In genomic region chr5:1568201-1568979, GRCh38 we compare ENCODE assay signal across 10 cellular contexts. TPM values are rescaled to one million over a fixed set of nuclear protein-coding genes. Genes with fewer than 3 reads are reported as not detected.
DNase-seq lines count a peak whose midpoint lies in the region; ATAC-seq lines count a peak whose summit lies in the region.
"Had no signal": no experiment of that assay in that cellular context is flagged by ENCODE, and none has a peak within 500 bp of the region (broad histone marks: within the 10 kb centered on the region; RNA-seq: fewer than 3 reads in every experiment).

No MANE protein-coding gene starts in this region.

- peak; percentile 86 for ATAC-seq in Right ventricle myocardium inferior
- peak; percentile 85 for ATAC-seq in aorta (ENCODE audit: low FRiP score)
- no peak for ATAC-seq in T-cell (replicated peaks in 1 of 4)
- ATAC-seq in GM18867 (IDR thresholded peaks at IDR 0.05; ENCODE audit: unreplicated experiment) = no peak

- no peaks in the 10 kb centered on the region for H3K27me3 ChIP-seq in aorta (ENCODE audit: control insufficient read depth in 1 of 2, insufficient read depth in 2 of 2, low read length in 1 of 2)

- peaks cover 0 to under 1% of the 10 kb centered on the region in 2 donors for H3K27me3 Mint-ChIP-seq in T-cell

- H3K9me3 ChIP-seq in mesodermal cell (ENCODE audit: control insufficient read depth, low read length) (peaks cover 10% of the 10 kb centered on the region), aorta (ENCODE audit: control insufficient read depth, low read length) (no peaks in the 10 kb centered on the region)

- POLR2A ChIA-PET in T-cell (lab: Charles Lee) = no interaction called here

- DNase-seq in Right ventricle myocardium inferior (ENCODE audit: missing footprints) (no peak), cardiac septum (ENCODE audit: low spot score) (no peak), dermis microvascular lymphatic vessel endothelial cell (ENCODE audit: low read depth in 2 of 2) (peak; percentile 82 to 96), aorta (peak in 1 of 2 donors; percentile 75), GF-D8 (lab: John Stamatoyannopoulos, UW) (no peak), T-cell (no peak)
- DNase-seq: NCI-H1694 had no signal

- H3K36me3 Mint-ChIP-seq in T-cell = peaks cover 15% of the 10 kb centered on the region

- intact Hi-C loops in Right ventricle myocardium inferior (cut with DNase I) = no loop called here
- intact Hi-C loops in cardiac septum (cut with DNase I) = no loop called here
- intact Hi-C loops in aorta (cut with DNase I) = no loop called here

- WGBS in mesodermal cell (ENCODE audit: insufficient coverage in 2 of 2), 2 experiments = 81 to 86% methylated on average over 10 of the region's 12 CpGs
- whole genome bisulfite sequencing in aorta, 2 donors = 17 to 18% methylated on average over 12 of the region's 12 CpGs

- H3K27ac Mint-ChIP-seq in T-cell = peak overlapping the region in 1 of 2 donors; percentile 39

- H3K27ac ChIP-seq in mesodermal cell (ENCODE audit: low read depth, low read length, severe bottlenecking) = peak overlapping the region; percentile 73
- peak overlapping the region in 1 of 2 donors; percentile 49 for H3K27ac ChIP-seq in aorta (ENCODE audit: low read depth in 1 of 2, low read length in 2 of 2)
- H3K27ac ChIP-seq: C4-2B had no signal

- no peaks in the 10 kb centered on the region for H3K4me1 Mint-ChIP-seq in T-cell

- H3K36me3 ChIP-seq in mesodermal cell (ENCODE audit: control insufficient read depth, insufficient read depth, low read length) (peaks cover 27% of the 10 kb centered on the region), aorta (ENCODE audit: control insufficient read depth in 1 of 2, insufficient read depth in 2 of 2, low read length in 1 of 2) (peaks cover 0 to 2% of the 10 kb centered on the region in 2 donors)

- no peak overlapping the region for H3K4me3 Mint-ChIP-seq in T-cell

- H3K4me1 ChIP-seq in mesodermal cell (ENCODE audit: control insufficient read depth, insufficient read depth, low read length, poor library complexity, severe bottlenecking) (peaks cover 19% of the 10 kb centered on the region), aorta (ENCODE audit: control insufficient read depth in 1 of 2, insufficient read depth in 2 of 2, low read length in 2 of 2) (no peaks in the 10 kb centered on the region)

- CTCF ChIA-PET in T-cell (lab: Charles Lee) = no interaction called here

- H3K9me3 Mint-ChIP-seq in T-cell = no peaks in the 10 kb centered on the region

- no peak overlapping the region for H3K4me3 ChIP-seq in mesodermal cell (ENCODE audit: extremely low read depth, insufficient read depth, low read length, poor library complexity, severe bottlenecking)
- H3K4me3 ChIP-seq in aorta (ENCODE audit: low read length in 2 of 2) = no peak overlapping the region

RNA-seq across cellular contexts. Expression of gene LPCAT1, which starts 44.6 kb away (rescaled TPM):
- 13.4 TPM for total RNA-seq in Right ventricle myocardium inferior
- 14.7 TPM for total RNA-seq in cardiac septum
- total RNA-seq in dermis microvascular lymphatic vessel endothelial cell = 18.7 and 26.3 TPM in 2 replicates
- 60.5 TPM for polyA plus RNA-seq in mesodermal cell (2013, experiment 1 of 2)
- polyA plus RNA-seq in mesodermal cell (2013, experiment 2 of 2) = 52.3 TPM
- 10 to 100 TPM; 38.7 to 68.7 TPM for total RNA-seq in aorta
- polyA plus RNA-seq in aorta = 10 to 100 TPM in 1 of 2 donors, 1 to 10 TPM in 1; 6.4 to 34.2 TPM
- total RNA-seq in T-cell = 10 to 100 TPM; 27.9 to 57.7 (median 50.3) TPM

Comparison
In these comparisons a context has a peak if more than half of its experiments do, and no peak if none do; other contexts are left out.
1. ATAC-seq: peak in Right ventricle myocardium inferior (single experiment) and aorta (single experiment); none in T-cell (0 of 4) and GM18867 (single experiment).
2. DNase-seq: peak in dermis microvascular lymphatic vessel endothelial cell (2 of 2); none in Right ventricle myocardium inferior (single experiment), cardiac septum (single experiment), GF-D8 (single experiment) and T-cell (0 of 34).